ENCODE assay signal across 8 cellular contexts in the genomic region with DNA sequence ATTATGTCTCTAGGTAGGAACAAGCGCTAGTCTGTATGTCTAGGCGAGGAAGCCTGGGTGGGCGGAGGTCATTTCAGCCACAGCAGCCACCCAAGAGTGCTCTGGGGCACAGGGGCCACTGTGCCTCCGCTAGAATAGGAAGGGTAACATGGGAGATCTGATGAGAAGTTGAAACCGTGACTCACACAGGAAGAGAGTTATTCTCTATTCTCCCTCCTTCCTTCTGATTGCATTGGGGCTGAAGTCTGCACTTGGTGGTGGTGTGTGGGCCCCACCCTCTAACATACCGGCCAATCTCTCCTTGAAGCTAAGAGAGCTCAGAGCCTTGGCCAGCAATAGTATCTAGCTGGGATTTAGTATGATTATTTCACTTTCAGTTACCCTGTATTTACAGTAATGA. TPM values are rescaled to one million over a fixed set of nuclear protein-coding genes. Genes with fewer than 3 reads are reported as not detected.
DNase-seq lines count a peak whose midpoint lies in the region; ATAC-seq and TF ChIP-seq lines count a peak whose summit lies in the region.

No MANE protein-coding gene starts in this region.

- H3K4me1 ChIP-seq in vagina (no peaks in the 10 kb centered on the region), thyroid gland (peaks cover 7% of the 10 kb centered on the region in 2 donors)

- H3K27me3 Mint-ChIP-seq in activated T-helper 1 cell treated with anti-CD3 and anti-CD28 coated beads, Interleukin-12 subunit alpha, Interleukin-12 subunit beta, Interleukin-2, Interleukin-4 antibody, amounts not matched to agents 30 ng/mL and 10 ng/mL and 1 ng/mL, durations not matched to agents 14 hours and 24 hours and 36 hours (ENCODE audit: insufficient read depth) = no peaks in the 10 kb centered on the region

- peaks cover 30% of the 10 kb centered on the region for H3K36me3 Mint-ChIP-seq in activated T-helper 1 cell treated with anti-CD3 and anti-CD28 coated beads, Interleukin-12 subunit alpha, Interleukin-12 subunit beta, Interleukin-2, Interleukin-4 antibody, amounts not matched to agents 30 ng/mL and 10 ng/mL and 1 ng/mL, durations not matched to agents 14 hours and 24 hours and 36 hours (ENCODE audit: low read depth)

- TF ChIP-seq CTCF in vagina (IDR thresholded peaks at IDR 0.05) (no peak), thyroid gland (IDR thresholded peaks at IDR 0.05) (no peak)

- no peaks in the 10 kb centered on the region for H3K27me3 ChIP-seq in vagina
- no peaks in the 10 kb centered on the region for H3K27me3 ChIP-seq in thyroid gland

- H3K4me3 Mint-ChIP-seq in activated T-helper 1 cell treated with anti-CD3 and anti-CD28 coated beads, Interleukin-12 subunit alpha, Interleukin-12 subunit beta, Interleukin-2, Interleukin-4 antibody, amounts not matched to agents 30 ng/mL and 10 ng/mL and 1 ng/mL, durations not matched to agents 14 hours and 24 hours and 36 hours = no peak overlapping the region

- intact Hi-C loops in activated T-helper 1 cell treated with anti-CD3 and anti-CD28 coated beads, Interleukin-12 subunit alpha, Interleukin-12 subunit beta, Interleukin-2, Interleukin-4 antibody, amounts not matched to agents 30 ng/mL and 10 ng/mL and 1 ng/mL, durations not matched to agents 14 hours and 24 hours and 36 hours (cut with micrococcal nuclease) = loop anchor here (2.0 kb wide), 1 partner anchor 20 kb away; a partner anchor contains a TSS
- intact Hi-C loops in vagina (cut with DNase I) (no loop called here), thyroid gland (cut with DNase I) (no loop called here)

- peaks cover 0 to 7% of the 10 kb centered on the region in 2 donors for H3K36me3 ChIP-seq in vagina
- H3K36me3 ChIP-seq in thyroid gland = no peaks in the 10 kb centered on the region

- ATAC-seq in GM19438 (IDR thresholded peaks at IDR 0.05; ENCODE audit: low read depth, unreplicated experiment) = peak; percentile 61
- ATAC-seq in HG03342 (IDR thresholded peaks at IDR 0.05; ENCODE audit: unreplicated experiment) = peak; percentile 81

- peaks cover 35% of the 10 kb centered on the region for H3K4me1 Mint-ChIP-seq in activated T-helper 1 cell treated with anti-CD3 and anti-CD28 coated beads, Interleukin-12 subunit alpha, Interleukin-12 subunit beta, Interleukin-2, Interleukin-4 antibody, amounts not matched to agents 30 ng/mL and 10 ng/mL and 1 ng/mL, durations not matched to agents 14 hours and 24 hours and 36 hours (ENCODE audit: low read depth)

- 87 to 88% methylated on average over 6 of the region's 6 CpGs for WGBS in thyroid gland, 2 donors

- H3K9me3 ChIP-seq in vagina (no peaks in the 10 kb centered on the region), thyroid gland (no peaks in the 10 kb centered on the region)

- DNase-seq in COLO829 (ENCODE audit: low spot score) (peak; percentile 91), NCI-H2196 treated with DMSO at 0.1 percent for 48 hours (lab: John Stamatoyannopoulos, UW; ENCODE audit: unreplicated experiment) (no peak), DMS 273 treated with DMSO at 0.1 percent for 48 hours (lab: John Stamatoyannopoulos, UW) (no peak), vagina (ENCODE audit: extremely low spot score in 2 of 2) (no peak), thyroid gland (no peak)
- DNase-seq in activated T-helper 1 cell treated with anti-CD3 and anti-CD28 coated beads, Interleukin-12 subunit alpha, Interleukin-12 subunit beta, Interleukin-2, Interleukin-4 antibody, amounts not matched to agents 30 ng/mL and 10 ng/mL and 1 ng/mL, durations not matched to agents 14 hours and 24 hours and 36 hours (ENCODE audit: low spot score) = no peak

- no peak for TF ChIP-seq POLR2A in vagina (IDR thresholded peaks at IDR 0.05)
- no peak for TF ChIP-seq POLR2A in thyroid gland (IDR thresholded peaks at IDR 0.05)

- H3K4me3 ChIP-seq in vagina = no peak overlapping the region
- no peak overlapping the region for H3K4me3 ChIP-seq in thyroid gland (replicated peaks in 1 of 3)

- no peaks in the 10 kb centered on the region for H3K9me3 Mint-ChIP-seq in activated T-helper 1 cell treated with anti-CD3 and anti-CD28 coated beads, Interleukin-12 subunit alpha, Interleukin-12 subunit beta, Interleukin-2, Interleukin-4 antibody, amounts not matched to agents 30 ng/mL and 10 ng/mL and 1 ng/mL, durations not matched to agents 14 hours and 24 hours and 36 hours

- peak overlapping the region; percentile 35 for H3K27ac Mint-ChIP-seq in activated T-helper 1 cell treated with anti-CD3 and anti-CD28 coated beads, Interleukin-12 subunit alpha, Interleukin-12 subunit beta, Interleukin-2, Interleukin-4 antibody, amounts not matched to agents 30 ng/mL and 10 ng/mL and 1 ng/mL, durations not matched to agents 14 hours and 24 hours and 36 hours

- H3K27ac ChIP-seq in vagina (no peak overlapping the region), thyroid gland (no peak overlapping the region)

RNA-seq across cellular contexts. Expression of a gene that starts 20.3 kb away (rescaled TPM):
- total RNA-seq in activated T-helper 1 cell treated with anti-CD3 and anti-CD28 coated beads, Interleukin-12 subunit alpha, Interleukin-12 subunit beta, Interleukin-2, Interleukin-4 antibody, amounts not matched to agents 30 ng/mL and 10 ng/mL and 1 ng/mL, durations not matched to agents 14 hours and 24 hours and 36 hours = 4.0 and 7.2 TPM in 2 replicates
- total RNA-seq in vagina (4.7 TPM), thyroid gland (1 to 10 TPM; 1.9 to 8.7 (median 5.6) TPM)
